Comparison of ENCODE assay signal across 10 cellular contexts in the genomic region with DNA sequence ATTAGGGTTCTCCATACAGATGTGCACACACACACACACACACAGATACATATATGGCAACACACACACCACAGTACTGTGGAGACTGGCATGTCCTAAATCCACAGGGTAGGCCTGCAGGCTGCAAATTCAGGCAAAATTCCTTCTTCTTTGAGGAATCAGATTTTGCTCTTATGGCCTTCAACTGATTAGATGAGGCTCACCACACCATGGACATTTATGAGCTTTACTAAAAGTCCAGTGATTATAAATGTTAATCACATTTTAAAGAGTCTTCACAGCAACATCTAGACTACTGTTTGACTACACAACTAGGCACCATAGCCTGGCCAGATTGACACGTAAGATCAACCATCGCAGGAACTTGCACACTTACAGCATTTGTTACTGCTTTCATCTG.
"Had no signal": no experiment of that assay in that cellular context is flagged by ENCODE, and none has a peak within 500 bp of the region (broad histone marks: within the 10 kb centered on the region; RNA-seq: fewer than 3 reads in every experiment).

No MANE protein-coding gene starts in this region.

- H3K9ac ChIP-seq: GM23248 had no signal

- H3K36me3 ChIP-seq: HAP-1 had no signal

- ATAC-seq: GM23338, HCT116 had no signal

- FAIRE-seq: H54 had no signal

- DNase-seq: GM23248, GOT3, H7, H9, HCEC 1CT, HFFc6 had no signal

- H3K4me2 ChIP-seq: GM23338 had no signal

- H2AFZ ChIP-seq: GM23248, GM23338 had no signal

- H3K27ac ChIP-seq: GM23248 had no signal

- H3K4me1 ChIP-seq: HAP-1 had no signal

- H3K9me3 ChIP-seq: HAP-1 had no signal

- H3K4me3 ChIP-seq: GM23248, GM23338, HAP-1 had no signal
